17 cellular contexts compared by ENCODE assay signal in the genomic region with DNA sequence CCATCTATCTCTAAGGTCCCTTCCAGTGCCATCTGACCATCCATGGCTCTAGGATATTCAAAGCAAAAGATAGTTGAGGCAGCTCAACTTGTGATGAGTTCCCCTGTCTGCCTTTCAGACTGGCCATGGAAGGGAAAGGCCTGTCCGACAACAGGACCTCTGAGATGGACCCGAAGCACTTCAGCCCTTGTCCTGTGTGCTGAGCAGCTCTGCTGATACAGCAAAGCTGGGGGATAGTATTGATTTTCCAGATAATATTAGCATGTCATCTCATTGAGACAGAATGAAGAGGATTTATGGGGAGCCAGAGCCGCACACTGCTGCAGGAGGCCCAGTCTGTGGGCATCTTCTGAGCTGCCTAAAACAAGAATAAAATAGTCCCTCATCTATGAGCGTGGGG.
DNase-seq lines count a peak whose midpoint lies in the region; ATAC-seq, FAIRE-seq and TF ChIP-seq lines count a peak whose summit lies in the region.
"Had no signal": no experiment of that assay in that cellular context is flagged by ENCODE, and none has a peak within 500 bp of the region (broad histone marks: within the 10 kb centered on the region; RNA-seq: fewer than 3 reads in every experiment).

No MANE protein-coding gene starts in this region.

- TF ChIP-seq CTCF in HepG2 (CRISPR knock-in tag; IDR thresholded peaks at IDR 0.05), result no peak
- no peak for TF ChIP-seq CTCF in right lobe of liver (IDR thresholded peaks at IDR 0.05)
- no peak for TF ChIP-seq CTCF in gastroesophageal sphincter (IDR thresholded peaks at IDR 0.05)
- TF ChIP-seq CTCF in stomach (IDR thresholded peaks at IDR 0.05), result no peak

- H3K4me2 ChIP-seq in HepG2 (ENCODE audit: low read depth, low read length), result peak overlapping the region; percentile 47
- H3K4me2 ChIP-seq: BLaER1 treated with 17β-estradiol and CSF1 and Interleukin-3, amounts not matched to agents 10 nM and 100 nM had no signal

- BruUV-seq in HepG2 (replicated peaks; lab: Mats Ljungman, UMichigan), result no TSS peak

- H2AFZ ChIP-seq in HepG2 (ENCODE audit: low read length), result no peak overlapping the region

- H3K4me1 ChIP-seq in HepG2 (ENCODE audit: insufficient read depth, low read length), result peaks cover 25% of the 10 kb centered on the region
- peaks cover 0 to 9% (median 0%) of the 10 kb centered on the region in 4 donors for H3K4me1 ChIP-seq in right lobe of liver
- peaks cover under 1 to 46% (median 2%) of the 10 kb centered on the region in 3 donors for H3K4me1 ChIP-seq in gastroesophageal sphincter
- peaks cover 0 to 28% (median 7%) of the 10 kb centered on the region in 4 donors for H3K4me1 ChIP-seq in stomach
- no peaks in the 10 kb centered on the region for H3K4me1 ChIP-seq in effector memory CD4-positive, alpha-beta T cell (ENCODE audit: control insufficient read depth, insufficient read depth, low read length, poor library complexity, severe bottlenecking)
- H3K4me1 ChIP-seq: BLaER1 treated with 17β-estradiol and CSF1 and Interleukin-3, amounts not matched to agents 10 nM and 100 nM; HAP-1 had no signal

- TF ChIP-seq RAD21 in HepG2 (CRISPR knock-in tag; IDR thresholded peaks at IDR 0.05), result no peak

- no peaks in the 10 kb centered on the region for H4K20me1 ChIP-seq in HepG2 (ENCODE audit: insufficient read depth, low read length)
- H4K20me1 ChIP-seq: BLaER1 treated with 17β-estradiol and CSF1 and Interleukin-3, amounts not matched to agents 10 nM and 100 nM had no signal

- TF ChIP-seq POLR2A in HepG2 (IDR thresholded peaks at IDR 0.05; ENCODE audit: insufficient read depth in 1 of 2, low read depth in 2 of 2, low read length in 2 of 2) (no peak), right lobe of liver (IDR thresholded peaks at IDR 0.05) (no peak), gastroesophageal sphincter (IDR thresholded peaks at IDR 0.05) (no peak), stomach (IDR thresholded peaks at IDR 0.05) (no peak)

- no peak for TF ChIP-seq EP300 in HepG2 (IDR thresholded peaks at IDR 0.05; ENCODE audit: low read depth in 2 of 2, low read length in 2 of 2)
- no peak for TF ChIP-seq EP300 in HepG2 (CRISPR knock-in tag; IDR thresholded peaks at IDR 0.05; ENCODE audit: borderline replicate concordance)
- no peak for TF ChIP-seq EP300 in gastroesophageal sphincter (IDR thresholded peaks at IDR 0.05)
- TF ChIP-seq EP300 in stomach (IDR thresholded peaks at IDR 0.05), result no peak

- 47% methylated on average over 4 of the region's 4 CpGs for WGBS in HepG2 (ENCODE audit: low lambda C conversion rate)
- WGBS in right lobe of liver (ENCODE audit: insufficient coverage, low coverage, low lambda C conversion rate, missing lambda C conversion rate), result 50% methylated on average over 2 of the region's 4 CpGs
- 52 to 83% methylated on average over 1 to 3 of the region's 4 CpGs for WGBS in gastroesophageal sphincter (ENCODE audit: low coverage in 1 of 2), 2 donors
- 73 to 91% (median 89%) methylated on average over 4 of the region's 4 CpGs for WGBS in stomach, 5 donors

- in situ Hi-C loops in HepG2 (cut with HindIII; ENCODE audit: extremely low pct_ligation_motif_present, low pct_unique_long_range_greater_than_20kb), result no loop called here

- peak; percentile 26 for FAIRE-seq in HepG2 (lab: Jason Lieb, UNC)
- FAIRE-seq: GM19239, H1 had no signal

- POLR2A ChIA-PET in HepG2 (lab: Yijun Ruan, JAX), result interaction anchor here (0.6 kb wide), 1 partner anchor 22 kb away, joined by 4 read pairs; no protein-coding TSS in a partner anchor

- CTCF ChIA-PET in HepG2 (lab: Yijun Ruan, JAX; ENCODE audit: low intra/inter-chr PET ratio, low total read pairs), result no interaction called here

- DNase-seq in HepG2 (ENCODE audit: low spot score), result no peak
- DNase-seq in right lobe of liver, result no peak
- no peak for DNase-seq in stomach
- no peak for DNase-seq in effector memory CD4-positive, alpha-beta T cell
- DNase-seq in NCI-H1417 treated with DMSO at 0.1 percent for 48 hours (lab: John Stamatoyannopoulos, UW), result no peak
- no peak for DNase-seq in NCI-H748 treated with DMSO at 0.1 percent for 48 hours (lab: John Stamatoyannopoulos, UW)
- DNase-seq: CD4-positive, CD25-positive, alpha-beta regulatory T cell; DMS53; GF-D8 had no signal

- no peaks in the 10 kb centered on the region for H3K36me3 ChIP-seq in HepG2 (replicated peaks in 1 of 2; ENCODE audit: control insufficient read depth in 1 of 2, insufficient read depth in 2 of 2, low read length in 2 of 2)
- H3K36me3 ChIP-seq in right lobe of liver, result no peaks in the 10 kb centered on the region
- H3K36me3 ChIP-seq in gastroesophageal sphincter, result no peaks in the 10 kb centered on the region
- no peaks in the 10 kb centered on the region for H3K36me3 ChIP-seq in stomach
- no peaks in the 10 kb centered on the region for H3K36me3 ChIP-seq in effector memory CD4-positive, alpha-beta T cell (ENCODE audit: control insufficient read depth, insufficient read depth, low read length)
- H3K36me3 ChIP-seq: BLaER1 treated with 17β-estradiol and CSF1 and Interleukin-3, amounts not matched to agents 10 nM and 100 nM; HAP-1 had no signal

- H3K9ac ChIP-seq in HepG2 (ENCODE audit: insufficient read depth, low read depth, low read length), result no peak overlapping the region
- H3K9ac ChIP-seq: BLaER1 treated with 17β-estradiol and CSF1 and Interleukin-3, amounts not matched to agents 10 nM and 100 nM had no signal

- no peaks in the 10 kb centered on the region for H3K79me2 ChIP-seq in HepG2 (ENCODE audit: insufficient read depth, low read length)

- H3K4me3 ChIP-seq in HepG2 (replicated peaks in 1 of 3; ENCODE audit: insufficient read depth in 1 of 3, low read depth in 2 of 3, low read length in 3 of 3) (peak overlapping the region in 1 of 3 experiments; percentile 8; a peak in 1 of 6 replicates), right lobe of liver (no peak overlapping the region), gastroesophageal sphincter (no peak overlapping the region), stomach (no peak overlapping the region)
- H3K4me3 ChIP-seq in effector memory CD4-positive, alpha-beta T cell (ENCODE audit: insufficient read depth, low read depth, low read length, poor library complexity, severe bottlenecking), result no peak overlapping the region
- H3K4me3 ChIP-seq: BLaER1 treated with 17β-estradiol and CSF1 and Interleukin-3, amounts not matched to agents 10 nM and 100 nM; HAP-1 had no signal

- intact Hi-C loops in HepG2 (cut with micrococcal nuclease; ENCODE audit: unreplicated experiment), result no loop called here
- intact Hi-C loops in right lobe of liver (cut with DNase I), result no loop called here
- intact Hi-C loops in stomach (cut with DNase I; ENCODE audit: low total_unique reads), result no loop called here

- H3K9me3 ChIP-seq in HepG2 (ENCODE audit: low read length) (no peaks in the 10 kb centered on the region), right lobe of liver (no peaks in the 10 kb centered on the region), gastroesophageal sphincter (no peaks in the 10 kb centered on the region), stomach (no peaks in the 10 kb centered on the region)
- no peaks in the 10 kb centered on the region for H3K9me3 ChIP-seq in effector memory CD4-positive, alpha-beta T cell (ENCODE audit: control insufficient read depth, low read length)
- H3K9me3 ChIP-seq: BLaER1 treated with 17β-estradiol and CSF1 and Interleukin-3, amounts not matched to agents 10 nM and 100 nM; HAP-1 had no signal

- H3K27ac ChIP-seq in HepG2 (ENCODE audit: extremely low read length, insufficient read depth, low read length), result no peak overlapping the region
- no peak overlapping the region for H3K27ac ChIP-seq in right lobe of liver
- peak overlapping the region; percentile 13 to 69 (median 57) for H3K27ac ChIP-seq in gastroesophageal sphincter
- H3K27ac ChIP-seq in stomach, result peak overlapping the region; percentile 5 to 66 (median 64)
- no peak overlapping the region for H3K27ac ChIP-seq in effector memory CD4-positive, alpha-beta T cell (ENCODE audit: insufficient read depth, low read length, poor library complexity, severe bottlenecking)
- H3K27ac ChIP-seq: 22Rv1; BLaER1 treated with 17β-estradiol and CSF1 and Interleukin-3, amounts not matched to agents 10 nM and 100 nM; HL-60 had no signal

- H3K27me3 ChIP-seq in HepG2 (ENCODE audit: control insufficient read depth in 1 of 2, insufficient read depth in 2 of 2, low read length in 2 of 2) (no peaks in the 10 kb centered on the region), right lobe of liver (no peaks in the 10 kb centered on the region), gastroesophageal sphincter (no peaks in the 10 kb centered on the region), stomach (no peaks in the 10 kb centered on the region)
- no peaks in the 10 kb centered on the region for H3K27me3 ChIP-seq in effector memory CD4-positive, alpha-beta T cell (replicated peaks; ENCODE audit: control insufficient read depth, insufficient read depth, low read length, poor library complexity, severe bottlenecking)
- H3K27me3 ChIP-seq: BLaER1 treated with 17β-estradiol and CSF1 and Interleukin-3, amounts not matched to agents 10 nM and 100 nM had no signal

- ATAC-seq in HepG2 (peak; percentile 63), right lobe of liver (no peak), gastroesophageal sphincter (no peak)
- no peak for ATAC-seq in activated CD4-positive, CD25-positive, alpha-beta regulatory T cell treated with anti-CD3 and anti-CD28 coated beads, Interleukin-2, amount 50 U/mL, for 24 hours

TF ChIP-seq in HepG2, 621 proteins besides CTCF, POLR2A, EP300 and RAD21 (continues in another document):
- TF ChIP-seq, protein P1, sequence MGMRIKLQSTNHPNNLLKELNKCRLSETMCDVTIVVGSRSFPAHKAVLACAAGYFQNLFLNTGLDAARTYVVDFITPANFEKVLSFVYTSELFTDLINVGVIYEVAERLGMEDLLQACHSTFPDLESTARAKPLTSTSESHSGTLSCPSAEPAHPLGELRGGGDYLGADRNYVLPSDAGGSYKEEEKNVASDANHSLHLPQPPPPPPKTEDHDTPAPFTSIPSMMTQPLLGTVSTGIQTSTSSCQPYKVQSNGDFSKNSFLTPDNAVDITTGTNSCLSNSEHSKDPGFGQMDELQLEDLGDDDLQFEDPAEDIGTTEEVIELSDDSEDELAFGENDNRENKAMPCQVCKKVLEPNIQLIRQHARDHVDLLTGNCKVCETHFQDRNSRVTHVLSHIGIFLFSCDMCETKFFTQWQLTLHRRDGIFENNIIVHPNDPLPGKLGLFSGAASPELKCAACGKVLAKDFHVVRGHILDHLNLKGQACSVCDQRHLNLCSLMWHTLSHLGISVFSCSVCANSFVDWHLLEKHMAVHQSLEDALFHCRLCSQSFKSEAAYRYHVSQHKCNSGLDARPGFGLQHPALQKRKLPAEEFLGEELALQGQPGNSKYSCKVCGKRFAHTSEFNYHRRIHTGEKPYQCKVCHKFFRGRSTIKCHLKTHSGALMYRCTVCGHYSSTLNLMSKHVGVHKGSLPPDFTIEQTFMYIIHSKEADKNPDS (CRISPR knock-in tag; IDR thresholded peaks at IDR 0.05), result 0 out of 2 replicates have a peak, but pooled peaks have one; percentile 3
- 0 out of 2 replicates have a peak, but pooled peaks have one; percentile 50 for TF ChIP-seq ZNF292 (CRISPR knock-in tag; IDR thresholded peaks at IDR 0.05; ENCODE audit: borderline replicate concordance, low read depth)

Comparison
In these comparisons a context has a peak if more than half of its experiments do, and no peak if none do; other contexts are left out.
1. H3K27ac ChIP-seq: peak in gastroesophageal sphincter (4 of 4) and stomach (5 of 5); none in HepG2 (single experiment), right lobe of liver (0 of 3) and effector memory CD4-positive, alpha-beta T cell (single experiment).